Comparison of ENCODE assay signal across 20 cellular contexts in genomic region chr4:39406763-39407583, GRCh38. TPM values are rescaled to one million over a fixed set of nuclear protein-coding genes. Genes with fewer than 3 reads are reported as not detected.
DNase-seq lines count a peak whose midpoint lies in the region; ATAC-seq and TF ChIP-seq lines count a peak whose summit lies in the region.
"Had no signal": no experiment of that assay in that cellular context is flagged by ENCODE, and none has a peak within 500 bp of the region (broad histone marks: within the 10 kb centered on the region; RNA-seq: fewer than 3 reads in every experiment).

Gene KLB (plus strand): TSS chr4:39406930. CDS start chr4:39406950, 20 bp downstream.

- H3K4me1 Mint-ChIP-seq in HFFc6 (ENCODE audit: low read depth): peaks cover 8% of the 10 kb centered on the region; the same call in 1 of the 2 replicates
- H3K4me1 Mint-ChIP-seq: CD4-positive, CD25-positive, alpha-beta regulatory T cell; T-cell had no signal

- no peaks in the 10 kb centered on the region for H3K27me3 Mint-ChIP-seq in HFFc6 (ENCODE audit: insufficient read depth)
- H3K27me3 Mint-ChIP-seq: stimulated activated naive CD8-positive, alpha-beta T cell treated with anti-CD3 and anti-CD28 coated beads, Interleukin-15, Interleukin-2, amounts not matched to agents 100 ng/mL and 50 ng/mL, for 24 hours had no signal

- H3K9me3 ChIP-seq in body of pancreas (no peaks in the 10 kb centered on the region), subcutaneous abdominal adipose tissue (ENCODE audit: control insufficient read depth in 5 of 5, low read length in 5 of 5) (no peaks in the 10 kb centered on the region)
- H3K9me3 ChIP-seq: gastrocnemius medialis had no signal

- CTCF ChIA-PET in GM10248 (lab: Yijun Ruan, JAX): interaction anchor here (1.0 to 1.4 kb wide), 4 partner anchors 17 to 62 kb away, joined by 3 to 4 read pairs (median 4); no protein-coding TSS in a partner anchor

- H3K36me3 Mint-ChIP-seq in HFFc6 (ENCODE audit: low read depth): no peaks in the 10 kb centered on the region
- H3K36me3 Mint-ChIP-seq: CD4-positive, CD25-positive, alpha-beta regulatory T cell; T-cell had no signal

- H3K9me3 Mint-ChIP-seq in HFFc6: no peaks in the 10 kb centered on the region
- H3K9me3 Mint-ChIP-seq: CD4-positive, CD25-positive, alpha-beta regulatory T cell; stimulated activated naive CD8-positive, alpha-beta T cell treated with anti-CD3 and anti-CD28 coated beads, Interleukin-15, Interleukin-2, amounts not matched to agents 100 ng/mL and 50 ng/mL, for 24 hours; T-cell had no signal

- H3K27ac ChIP-seq in body of pancreas: peak within 1 kb of the TSS; percentile 25 to 76 (median 36)
- H3K27ac ChIP-seq in subcutaneous abdominal adipose tissue (ENCODE audit: low read depth, low read length): peak within 1 kb of the TSS; percentile 98
- H3K27ac ChIP-seq: gastrocnemius medialis had no signal

- H3K27me3 ChIP-seq in body of pancreas: no peaks in the 10 kb centered on the region
- H3K27me3 ChIP-seq in subcutaneous abdominal adipose tissue (ENCODE audit: control insufficient read depth in 5 of 5, insufficient read depth in 4 of 5, low read length in 5 of 5): no peaks in the 10 kb centered on the region
- H3K27me3 ChIP-seq: gastrocnemius medialis had no signal

- H3K36me3 ChIP-seq in body of pancreas (replicated peaks in 1 of 2; ENCODE audit: insufficient read depth in 1 of 2, low read depth in 2 of 2) (no peaks in the 10 kb centered on the region), subcutaneous abdominal adipose tissue (ENCODE audit: control insufficient read depth in 5 of 5, insufficient read depth in 5 of 5, low read length in 5 of 5) (no peaks in the 10 kb centered on the region)
- H3K36me3 ChIP-seq: gastrocnemius medialis had no signal

- WGBS in body of pancreas, 2 donors: 14 to 20% methylated on average over 12 of the region's 12 CpGs

- H3K27ac Mint-ChIP-seq in HFFc6: no peak within 1 kb of the TSS
- H3K27ac Mint-ChIP-seq: CD4-positive, CD25-positive, alpha-beta regulatory T cell; stimulated activated naive CD8-positive, alpha-beta T cell treated with anti-CD3 and anti-CD28 coated beads, Interleukin-15, Interleukin-2, amounts not matched to agents 100 ng/mL and 50 ng/mL, for 24 hours; T-cell had no signal

- peak in 2 of 3 donors; percentile 68 to 70 for TF ChIP-seq POLR2A in body of pancreas (IDR thresholded peaks at IDR 0.05)

- peaks cover 15% of the 10 kb centered on the region for H3K4me1 ChIP-seq in body of pancreas
- peaks cover 0 to 25% (median 3%) of the 10 kb centered on the region in 5 donors for H3K4me1 ChIP-seq in subcutaneous abdominal adipose tissue (ENCODE audit: control insufficient read depth in 5 of 5, insufficient read depth in 5 of 5, low read length in 5 of 5)
- H3K4me1 ChIP-seq: gastrocnemius medialis had no signal

- H3K9ac ChIP-seq in subcutaneous abdominal adipose tissue (ENCODE audit: low read length in 5 of 5): peak within 1 kb of the TSS; percentile 16 to 85 (median 72)

- TF ChIP-seq CTCF in HFFc6 (IDR thresholded peaks at IDR 0.05): no peak
- no peak for TF ChIP-seq CTCF in body of pancreas (IDR thresholded peaks at IDR 0.05)
- no peak for TF ChIP-seq CTCF in GM10248 (IDR thresholded peaks at IDR 0.05; ENCODE audit: control extremely low read depth, extremely low read depth, low read depth, missing control alignments)

- H3K4me3 ChIP-seq in body of pancreas (peak within 1 kb of the TSS in 1 of 2 donors; percentile 1), subcutaneous abdominal adipose tissue (ENCODE audit: low read depth in 1 of 5, low read length in 5 of 5) (peak within 1 kb of the TSS; percentile 54 to 87 (median 77))
- H3K4me3 ChIP-seq: gastrocnemius medialis had no signal

- DNase-seq in HFFc6: no peak
- peak; percentile 39 to 61 (median 46) for DNase-seq in body of pancreas
- peak; percentile 77 for DNase-seq in left lobe of liver (ENCODE audit: low spot score)
- DNase-seq in GM10248 (ENCODE audit: extremely low spot score): no peak
- DNase-seq in DMS79 treated with DMSO at 0.1 percent for 48 hours (lab: John Stamatoyannopoulos, UW): no peak
- DNase-seq: activated CD8-positive, alpha-beta memory T cell treated with anti-CD3 and anti-CD28 coated beads, Interleukin-2, amount 50 U/mL, for 4 hours; activated naive CD4-positive, alpha-beta T cell treated with Interleukin-2 at 50 U/mL for 16 hours; CD4-positive, CD25-positive, alpha-beta regulatory T cell; effector CD8-positive, alpha-beta T cell; gastrocnemius medialis; MM.1S; NCI-H2029; RPMI8226; stimulated activated CD4-positive, alpha-beta T cell treated with anti-CD3 and anti-CD28 coated beads, Interleukin-12 subunit alpha, Interleukin-12 subunit beta, amount 100 ng/mL, for 4 hours; T-cell had no signal

- ATAC-seq in body of pancreas: peak; percentile 74
- ATAC-seq in left lobe of liver: peak; percentile 82
- no peak for ATAC-seq in HG03378 (IDR thresholded peaks at IDR 0.05; ENCODE audit: unreplicated experiment)
- ATAC-seq: activated CD4-positive, CD25-positive, alpha-beta regulatory T cell treated with anti-CD3 and anti-CD28 coated beads, Interleukin-2, amount 50 U/mL, for 24 hours; gastrocnemius medialis; T-cell had no signal

- H3K4me3 Mint-ChIP-seq in HFFc6: peak within 1 kb of the TSS; percentile 27; the same call in 1 of the 2 replicates
- H3K4me3 Mint-ChIP-seq: stimulated activated naive CD8-positive, alpha-beta T cell treated with anti-CD3 and anti-CD28 coated beads, Interleukin-15, Interleukin-2, amounts not matched to agents 100 ng/mL and 50 ng/mL, for 24 hours; T-cell had no signal

- intact Hi-C loops in body of pancreas (cut with DNase I): no loop called here

- POLR2A ChIA-PET in GM10248 (lab: Yijun Ruan, JAX): no interaction called here

RNA-seq across cellular contexts. Expression of gene KLB, which starts in this region (rescaled TPM):
- total RNA-seq in HFFc6 (2021; fragmentation: NEBNext Ultra II Directional; extraction: Animal tissue kit (Norgen Biotek cat#: 25700)): not detected
- total RNA-seq in body of pancreas (1 to 10 TPM; 2.1 to 3.6 TPM), left lobe of liver (22.0 TPM)
- total RNA-seq: CD4-positive, CD25-positive, alpha-beta regulatory T cell; HT1080 had no signal

Comparison
In these comparisons a context has a peak if more than half of its experiments do, and no peak if none do; other contexts are left out.
1. DNase-seq: peak in body of pancreas (4 of 4) and left lobe of liver (single experiment); none in HFFc6 (single experiment), GM10248 (single experiment) and DMS79 treated with DMSO at 0.1 percent for 48 hours (single experiment).